ENCODE assay signal across 27 cellular contexts in genomic region chr6:2556761-2557160, GRCh38.
"Had no signal": no experiment of that assay in that cellular context is flagged by ENCODE, and none has a peak within 500 bp of the region (broad histone marks: within the 10 kb centered on the region; RNA-seq: fewer than 3 reads in every experiment).

No MANE protein-coding gene starts in this region.

- H3K27me3 ChIP-seq: ascending aorta, body of pancreas had no signal

- H3K27ac ChIP-seq: ascending aorta, body of pancreas, SK-N-MC had no signal

- H3K4me1 ChIP-seq: body of pancreas had no signal

- ATAC-seq: activated CD8-positive, alpha-beta memory T cell treated with anti-CD3 and anti-CD28 coated beads, Interleukin-2, amount 10 ng/mL, durations not matched to agents 7 days and 5 days; body of pancreas; Panc1; Right ventricle myocardium inferior; T-cell had no signal

- H3K9me3 ChIP-seq: ascending aorta, body of pancreas had no signal

- H3K4me3 ChIP-seq: ascending aorta, body of pancreas, SK-N-MC had no signal

- DNase-seq: activated B cell treated with CpG ODN at 0.5 μM for 24 hours; activated CD4-positive, alpha-beta T cell treated with anti-CD3 and anti-CD28 coated beads for 1 hour; activated CD4-positive, alpha-beta T cell treated with anti-CD3 and anti-CD28 coated beads, Interleukin-2, amount 50 U/mL, for 48 hours; activated CD8-positive, alpha-beta memory T cell treated with anti-CD3 and anti-CD28 coated beads, Interleukin-2, amount 10 ng/mL, durations not matched to agents 7 days and 5 days; activated effector memory CD4-positive, alpha-beta T cell treated with Interleukin-2 at 50 U/mL for 16 hours; activated naive CD4-positive, alpha-beta T cell; activated T-cell treated with anti-CD3 and anti-CD28 coated beads, Interleukin-2, amount 50 U/mL, for 24 hours; body of pancreas; Kasumi-1; KBM-7; NCI-H1048; NCI-H146; NCI-H187 treated with DMSO at 0.1 percent for 48 hours; NCI-H2081 treated with DMSO at 0.1 percent for 48 hours; NCI-H2227 treated with DMSO at 0.1 percent for 48 hours; NCI-H446 treated with DMSO at 0.1 percent for 48 hours; NCI-H526; NK-92 treated with Interleukin-12 subunit alpha and Interleukin-12 subunit beta, amount 100 ng/mL, for 24 hours; OCI-M1; RPMI8226; T-cell; T-helper 2 cell; T1000 had no signal

- H3K36me3 ChIP-seq: ascending aorta had no signal
